In the genomic region with DNA sequence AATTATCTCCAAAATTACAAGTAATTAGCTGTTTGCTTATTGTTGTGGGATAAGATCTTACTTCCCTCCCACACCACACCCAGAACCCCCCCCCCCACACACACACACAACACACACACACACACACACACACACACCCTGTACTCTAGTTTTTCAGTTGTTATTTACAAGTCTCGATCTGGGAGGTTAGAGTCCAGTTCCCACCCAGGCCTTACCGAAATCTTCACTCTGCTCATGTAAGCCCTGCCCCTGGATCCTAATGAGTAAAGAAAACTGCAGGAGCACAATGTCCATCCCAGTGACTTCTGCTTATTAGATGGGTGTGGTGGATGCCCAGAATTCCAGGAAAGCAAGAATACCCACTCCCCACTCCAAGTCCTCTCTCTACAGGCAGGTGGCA, we compare ENCODE assay signal across 12 cellular contexts. TPM values are rescaled to one million over a fixed set of nuclear protein-coding genes. Genes with fewer than 3 reads are reported as not detected.
A peak's percentile ranks its signal among the peaks of the same experiment; 100 is the strongest.
DNase-seq lines count a peak whose midpoint lies in the region; ATAC-seq and TF ChIP-seq lines count a peak whose summit lies in the region.
"Had no signal": no experiment of that assay in that cellular context is flagged by ENCODE, and none has a peak within 500 bp of the region (broad histone marks: within the 10 kb centered on the region; RNA-seq: fewer than 3 reads in every experiment).

No MANE protein-coding gene starts in this region.

- H3K9ac ChIP-seq in HCT116 (ENCODE audit: low read length): no peak overlapping the region
- H3K9ac ChIP-seq in liver (ENCODE audit: low read depth in 1 of 2, low read length in 2 of 2): no peak overlapping the region

- H3K4me3 ChIP-seq in HCT116 (replicated peaks in 1 of 2; ENCODE audit: low read depth in 1 of 2, low read length in 2 of 2) (no peak overlapping the region), liver (ENCODE audit: low read depth in 1 of 3, low read length in 3 of 3) (no peak overlapping the region)
- no peak overlapping the region for H3K4me3 ChIP-seq in CD8-positive, alpha-beta memory T cell (ENCODE audit: low read length)
- H3K4me3 ChIP-seq: GM12878, spleen had no signal

- H3K79me2 ChIP-seq in HCT116 (ENCODE audit: insufficient read depth, low read length): no peaks in the 10 kb centered on the region

- peak overlapping the region; percentile 61 for H3K4me2 ChIP-seq in HCT116 (ENCODE audit: low read length)

- no peaks in the 10 kb centered on the region for H4K20me1 ChIP-seq in HCT116 (ENCODE audit: insufficient read depth)

- intact Hi-C loops in HCT116 (cut with micrococcal nuclease): no loop called here

- H3K27ac ChIP-seq in HCT116 (ENCODE audit: low read depth, low read length) (no peak overlapping the region), liver (ENCODE audit: low read depth in 1 of 2, low read length in 2 of 2) (peak overlapping the region in 1 of 2 donors; percentile 3)
- no peak overlapping the region for H3K27ac ChIP-seq in CD8-positive, alpha-beta memory T cell (ENCODE audit: low read depth, low read length)
- H3K27ac ChIP-seq: VCaP had no signal

- ATAC-seq in HCT116: no peak
- ATAC-seq in stimulated activated effector memory CD8-positive, alpha-beta T cell treated with anti-CD3 and anti-CD28 coated beads, Interleukin-12 subunit alpha, Interleukin-12 subunit beta, amount 100 ng/mL, for 72 hours: no peak
- no peak for ATAC-seq in HG03159 (IDR thresholded peaks at IDR 0.05; ENCODE audit: unreplicated experiment)
- ATAC-seq: left lobe of liver had no signal

- TF ChIP-seq RAD21 in HCT116 (IDR thresholded peaks at IDR 0.05; ENCODE audit: low read depth): no peak
- no peak for TF ChIP-seq RAD21 in liver (IDR thresholded peaks at IDR 0.05)

- RAD21 ChIA-PET in HCT116 (lab: Charles Lee; ENCODE audit: low non-redundant PET in 1 of 2, low total read pairs in 2 of 2, uncharacterized antibody in 2 of 2, unreplicated experiment in 2 of 2): no interaction called here

- H3K4me1 ChIP-seq in HCT116 (ENCODE audit: control insufficient read depth in 1 of 2, insufficient read depth in 2 of 2, low read length in 2 of 2): peaks cover 32 to 34% of the 10 kb centered on the region in 2 experiments; a peak in 3 of 4 replicates
- peaks cover 10 to 56% (median 41%) of the 10 kb centered on the region in 4 donors for H3K4me1 ChIP-seq in liver (ENCODE audit: control insufficient read depth in 4 of 4, insufficient read depth in 4 of 4, low read length in 3 of 4)
- no peaks in the 10 kb centered on the region for H3K4me1 ChIP-seq in CD8-positive, alpha-beta memory T cell (ENCODE audit: insufficient read depth, low read length)

- CTCF ChIA-PET in HCT116 (lab: Charles Lee): no interaction called here
- CTCF ChIA-PET in CD8-positive, alpha-beta memory T cell (lab: Charles Lee): no interaction called here

- no peak for TF ChIP-seq CTCF in HCT116 (IDR thresholded peaks at IDR 0.05 in 2 of 3, conservative IDR thresholded peaks at IDR 0.05 in 1 of 3; ENCODE audit: borderline replicate concordance in 1 of 3, insufficient read depth in 1 of 3, low read depth in 2 of 3, low read length in 2 of 3)
- no peak for TF ChIP-seq CTCF in brain (conservative IDR thresholded peaks at IDR 0.05)
- no peak for TF ChIP-seq CTCF in liver (IDR thresholded peaks at IDR 0.05; ENCODE audit: low read depth, low read length, missing input control)

- H3K27me3 ChIP-seq in HCT116 (ENCODE audit: insufficient read depth, low read length): no peaks in the 10 kb centered on the region
- H3K27me3 ChIP-seq in liver (ENCODE audit: control insufficient read depth in 4 of 4, insufficient read depth in 4 of 4, low read length in 3 of 4): no peaks in the 10 kb centered on the region
- H3K27me3 ChIP-seq in CD8-positive, alpha-beta memory T cell (ENCODE audit: insufficient read depth, low read length, poor library complexity, severe bottlenecking): no peaks in the 10 kb centered on the region
- H3K27me3 ChIP-seq: spleen had no signal

- no peaks in the 10 kb centered on the region for H3K27me3 Mint-ChIP-seq in brain
- H3K27me3 Mint-ChIP-seq in CD8-positive, alpha-beta memory T cell: peaks cover 4 to 7% of the 10 kb centered on the region in 2 donors

- H3K27ac Mint-ChIP-seq in brain: peak overlapping the region in 3 of 5 experiments; percentile 15 to 96 (median 85)
- peak overlapping the region; percentile 11 for H3K27ac Mint-ChIP-seq in stimulated activated effector memory CD8-positive, alpha-beta T cell treated with anti-CD3 and anti-CD28 coated beads, Interleukin-12 subunit alpha, Interleukin-12 subunit beta, amount 100 ng/mL, for 72 hours
- peak overlapping the region in 1 of 8 donors; percentile 28 for H3K27ac Mint-ChIP-seq in CD8-positive, alpha-beta memory T cell

- H3K9me2 ChIP-seq in HCT116 (ENCODE audit: insufficient read depth): no peaks in the 10 kb centered on the region

- H2AFZ ChIP-seq in HCT116 (ENCODE audit: low read depth, low read length, poor library complexity, severe bottlenecking): no peak overlapping the region

- H3K36me3 Mint-ChIP-seq in brain: no peaks in the 10 kb centered on the region
- H3K36me3 Mint-ChIP-seq in stimulated activated effector memory CD8-positive, alpha-beta T cell treated with anti-CD3 and anti-CD28 coated beads, Interleukin-12 subunit alpha, Interleukin-12 subunit beta, amount 100 ng/mL, for 72 hours: no peaks in the 10 kb centered on the region
- no peaks in the 10 kb centered on the region for H3K36me3 Mint-ChIP-seq in CD8-positive, alpha-beta memory T cell

- 25% methylated on average over 2 of the region's 2 CpGs for WGBS in liver

- H3K36me3 ChIP-seq in HCT116 (ENCODE audit: control insufficient read depth in 1 of 2, insufficient read depth in 2 of 2, low read length in 2 of 2): no peaks in the 10 kb centered on the region
- no peaks in the 10 kb centered on the region for H3K36me3 ChIP-seq in liver (ENCODE audit: control insufficient read depth in 4 of 4, insufficient read depth in 3 of 4, low read depth in 1 of 4, low read length in 3 of 4)
- no peaks in the 10 kb centered on the region for H3K36me3 ChIP-seq in CD8-positive, alpha-beta memory T cell (ENCODE audit: insufficient read depth, low read length)
- H3K36me3 ChIP-seq: spleen had no signal

- TF ChIP-seq POLR2A in HCT116 (IDR thresholded peaks at IDR 0.05; ENCODE audit: borderline replicate concordance, extremely low read depth, insufficient read depth, insufficient read length): no peak

- peak overlapping the region in 1 of 5 experiments; percentile 8 for H3K4me3 Mint-ChIP-seq in brain
- H3K4me3 Mint-ChIP-seq in stimulated activated effector memory CD8-positive, alpha-beta T cell treated with anti-CD3 and anti-CD28 coated beads, Interleukin-12 subunit alpha, Interleukin-12 subunit beta, amount 100 ng/mL, for 72 hours: no peak overlapping the region
- no peak overlapping the region for H3K4me3 Mint-ChIP-seq in CD8-positive, alpha-beta memory T cell

- H3K9me3 ChIP-seq in HCT116 (ENCODE audit: control insufficient read depth in 1 of 2, insufficient read depth in 1 of 2, low read depth in 1 of 2, low read length in 2 of 2) (no peaks in the 10 kb centered on the region), liver (ENCODE audit: control insufficient read depth in 4 of 4, low read length in 3 of 4) (no peaks in the 10 kb centered on the region)
- no peaks in the 10 kb centered on the region for H3K9me3 ChIP-seq in CD8-positive, alpha-beta memory T cell (ENCODE audit: low read length)
- H3K9me3 ChIP-seq: spleen had no signal

- POLR2A ChIA-PET in HCT116 (lab: Charles Lee): no interaction called here
- POLR2A ChIA-PET in CD8-positive, alpha-beta memory T cell (lab: Charles Lee): no interaction called here

- DNase-seq in HCT116 (ENCODE audit: low read depth, low spot score) (no peak), MV-4-11 (lab: John Stamatoyannopoulos, UW) (no peak), germinal center (ENCODE audit: low spot score) (no peak)
- DNase-seq in stimulated activated effector memory CD8-positive, alpha-beta T cell treated with anti-CD3 and anti-CD28 coated beads, Interleukin-12 subunit alpha, Interleukin-12 subunit beta, amount 100 ng/mL, for 72 hours (ENCODE audit: low spot score in 2 of 2): no peak
- no peak for DNase-seq in CD8-positive, alpha-beta memory T cell
- DNase-seq: spleen had no signal

- no peaks in the 10 kb centered on the region for H3K9me3 Mint-ChIP-seq in brain
- H3K9me3 Mint-ChIP-seq in stimulated activated effector memory CD8-positive, alpha-beta T cell treated with anti-CD3 and anti-CD28 coated beads, Interleukin-12 subunit alpha, Interleukin-12 subunit beta, amount 100 ng/mL, for 72 hours: no peaks in the 10 kb centered on the region
- no peaks in the 10 kb centered on the region for H3K9me3 Mint-ChIP-seq in CD8-positive, alpha-beta memory T cell

- no TSS peak for BruUV-seq in HCT116 (replicated peaks; lab: Mats Ljungman, UMichigan)

- H3K4me1 Mint-ChIP-seq in brain: peaks cover 91% of the 10 kb centered on the region
- H3K4me1 Mint-ChIP-seq in stimulated activated effector memory CD8-positive, alpha-beta T cell treated with anti-CD3 and anti-CD28 coated beads, Interleukin-12 subunit alpha, Interleukin-12 subunit beta, amount 100 ng/mL, for 72 hours: no peaks in the 10 kb centered on the region
- H3K4me1 Mint-ChIP-seq in CD8-positive, alpha-beta memory T cell: no peaks in the 10 kb centered on the region

TF ChIP-seq in liver, 16 proteins besides CTCF, POLR2A, EP300 and RAD21:
- TF ChIP-seq HNF4A (conservative IDR thresholded peaks at IDR 0.05): peak; percentile 47 to 58
- no peak for TF ChIP-seq HNF4G (IDR thresholded peaks at IDR 0.05)

RNA-seq across cellular contexts. Expression of gene STARD13, which starts 23.0 kb away (rescaled TPM):
- total RNA-seq in HCT116 (2021; ENCODE audit: unreplicated experiment) (4.1 TPM), liver (10 to 100 TPM in 1 of 2 donors, 1 to 10 TPM in 1; 3.4 to 15.3 TPM)
- 2.1 and 2.3 TPM in 2 replicates for polyA plus RNA-seq in HCT116 (2012)
- polyA plus RNA-seq in brain (ENCODE audit: insufficient read depth, low read depth, low replicate concordance) (3.2 TPM), liver (1 to 10 TPM; 2.7 to 8.0 TPM)
- under 1 TPM; 0.40 to 0.48 TPM for total RNA-seq in CD8-positive, alpha-beta memory T cell
- polyA plus RNA-seq in CD8-positive, alpha-beta memory T cell: not detected
